In genomic region chr16:67278773-67279295, GRCh38 we compare ENCODE assay signal across 8 cellular contexts. TPM values are rescaled to one million over a fixed set of nuclear protein-coding genes. Genes with fewer than 3 reads are reported as not detected.
DNase-seq lines count a peak whose midpoint lies in the region; ATAC-seq and TF ChIP-seq lines count a peak whose summit lies in the region.

No MANE protein-coding gene starts in this region.

- POLR2A ChIA-PET in activated CD8-positive, alpha-beta T cell treated with anti-CD3 and anti-CD28 coated beads, Interleukin-2, amount 10 ng/mL, durations not matched to agents 7 days and 5 days (lab: Charles Lee): interaction anchor here (0.6 to 1.3 kb wide), 4 partner anchors 8 to 103 kb away, joined by 3 to 5 read pairs (median 3); no protein-coding TSS in a partner anchor

- ATAC-seq in GM21723 (IDR thresholded peaks at IDR 0.05; ENCODE audit: unreplicated experiment) (peak; percentile 44), omental fat pad (ENCODE audit: low FRiP score) (peak; percentile 35)
- peak; percentile 67 for ATAC-seq in activated CD8-positive, alpha-beta T cell treated with anti-CD3 and anti-CD28 coated beads, Interleukin-2, amount 10 ng/mL, durations not matched to agents 7 days and 5 days

- H3K4me3 Mint-ChIP-seq in activated CD8-positive, alpha-beta T cell treated with anti-CD3 and anti-CD28 coated beads, Interleukin-2, amount 10 ng/mL, durations not matched to agents 7 days and 5 days: peak overlapping the region; percentile 81

- no peaks in the 10 kb centered on the region for H3K9me3 Mint-ChIP-seq in activated CD8-positive, alpha-beta T cell treated with anti-CD3 and anti-CD28 coated beads, Interleukin-2, amount 10 ng/mL, durations not matched to agents 7 days and 5 days (ENCODE audit: insufficient read depth)

- no peaks in the 10 kb centered on the region for H3K27me3 Mint-ChIP-seq in activated CD8-positive, alpha-beta T cell treated with anti-CD3 and anti-CD28 coated beads, Interleukin-2, amount 10 ng/mL, durations not matched to agents 7 days and 5 days (ENCODE audit: low read depth)

- CTCF ChIA-PET in activated CD8-positive, alpha-beta T cell treated with anti-CD3 and anti-CD28 coated beads, Interleukin-2, amount 10 ng/mL, durations not matched to agents 7 days and 5 days (lab: Charles Lee): interaction anchor here (0.6 to 1.5 kb wide), 16 partner anchors 9 to 200 kb away, joined by 3 to 9 read pairs (median 4); partner anchors contain the start of genes FHOD1, KCTD19, LRRC36 and TMEM208

- H3K4me1 Mint-ChIP-seq in activated CD8-positive, alpha-beta T cell treated with anti-CD3 and anti-CD28 coated beads, Interleukin-2, amount 10 ng/mL, durations not matched to agents 7 days and 5 days (ENCODE audit: low read depth): peaks cover 17% of the 10 kb centered on the region

- H3K4me3 ChIP-seq in LNCaP clone FGC (ENCODE audit: low read depth, low read length): peak overlapping the region; percentile 77

- H3K27ac Mint-ChIP-seq in activated CD8-positive, alpha-beta T cell treated with anti-CD3 and anti-CD28 coated beads, Interleukin-2, amount 10 ng/mL, durations not matched to agents 7 days and 5 days: peak overlapping the region; percentile 76

- peak; percentile 3 for DNase-seq in DMS79 treated with DMSO at 0.1 percent for 48 hours (lab: John Stamatoyannopoulos, UW)
- no peak for DNase-seq in DMS79 (lab: John Stamatoyannopoulos, UW)
- no peak for DNase-seq in LNCaP clone FGC (ENCODE audit: low read depth)
- DNase-seq in activated CD8-positive, alpha-beta T cell treated with anti-CD3 and anti-CD28 coated beads, Interleukin-2, amount 10 ng/mL, durations not matched to agents 7 days and 5 days: peak; percentile 63
- peak; percentile 23 for DNase-seq in fibroblast of gingiva (ENCODE audit: low read depth)
- no peak for DNase-seq in omental fat pad (ENCODE audit: low spot score)
- DNase-seq in CD1c-positive myeloid dendritic cell (ENCODE audit: extremely low spot score): no peak

- TF ChIP-seq CTCF in LNCaP clone FGC (IDR thresholded peaks at IDR 0.05; ENCODE audit: control insufficient read depth, extremely low read depth, insufficient read depth): peak; percentile 29
- TF ChIP-seq CTCF in omental fat pad (IDR thresholded peaks at IDR 0.05): no peak

- H3K36me3 Mint-ChIP-seq in activated CD8-positive, alpha-beta T cell treated with anti-CD3 and anti-CD28 coated beads, Interleukin-2, amount 10 ng/mL, durations not matched to agents 7 days and 5 days (ENCODE audit: low read depth): peaks cover 10% of the 10 kb centered on the region

RNA-seq across cellular contexts. Expression of gene PLEKHG4, which starts 0.5 kb away (rescaled TPM):
- total RNA-seq in activated CD8-positive, alpha-beta T cell treated with anti-CD3 and anti-CD28 coated beads, Interleukin-2, amount 10 ng/mL, durations not matched to agents 7 days and 5 days: 10 to 100 TPM; 13.6 to 16.3 TPM
- total RNA-seq in omental fat pad: 10 to 100 TPM in 3 of 4 donors, 1 to 10 TPM in 1; 5.8 to 19.9 (median 12.4) TPM

RNA-seq across cellular contexts. Expression of gene SLC9A5, which starts 30.1 kb away (rescaled TPM):
- 1 to 10 TPM; 3.1 to 4.1 TPM for total RNA-seq in activated CD8-positive, alpha-beta T cell treated with anti-CD3 and anti-CD28 coated beads, Interleukin-2, amount 10 ng/mL, durations not matched to agents 7 days and 5 days
- total RNA-seq in omental fat pad: 1 to 10 TPM in 1 of 4 donors, under 1 TPM in 3; 0.37 to 1.2 (median 0.72) TPM

RNA-seq across cellular contexts. Expression of gene FHOD1, which starts 31.6 kb away (rescaled TPM):
- total RNA-seq in activated CD8-positive, alpha-beta T cell treated with anti-CD3 and anti-CD28 coated beads, Interleukin-2, amount 10 ng/mL, durations not matched to agents 7 days and 5 days: 100 to 1,000 TPM in 1 of 2 experiments, 10 to 100 TPM in 1; 93.4 to 101 TPM
- 10 to 100 TPM; 15.1 to 53.3 (median 32.5) TPM for total RNA-seq in omental fat pad

RNA-seq across cellular contexts. Expression of gene KCTD19, which starts 47.7 kb away (rescaled TPM):
- total RNA-seq in activated CD8-positive, alpha-beta T cell treated with anti-CD3 and anti-CD28 coated beads, Interleukin-2, amount 10 ng/mL, durations not matched to agents 7 days and 5 days: 1 to 10 TPM in 1 of 2 experiments, under 1 TPM in 1; 0.65 to 1.1 TPM
- under 1 TPM in 2 of 4 donors, not detected in 2; 0.24 to 0.93 TPM for total RNA-seq in omental fat pad

RNA-seq across cellular contexts. Expression of gene LRRC36, which starts 47.8 kb away (rescaled TPM):
- total RNA-seq in activated CD8-positive, alpha-beta T cell treated with anti-CD3 and anti-CD28 coated beads, Interleukin-2, amount 10 ng/mL, durations not matched to agents 7 days and 5 days: not detected
- 1 to 10 TPM in 2 of 4 donors, under 1 TPM in 1, not detected in 1; 0.84 to 2.8 (median 1.0) TPM for total RNA-seq in omental fat pad

Comparison
In these comparisons a context has a peak if more than half of its experiments do, and no peak if none do; other contexts are left out.
1. DNase-seq: peak in DMS79 treated with DMSO at 0.1 percent for 48 hours (single experiment), activated CD8-positive, alpha-beta T cell treated with anti-CD3 and anti-CD28 coated beads, Interleukin-2, amount 10 ng/mL, durations not matched to agents 7 days and 5 days (single experiment) and fibroblast of gingiva (single experiment); none in DMS79 (single experiment), LNCaP clone FGC (single experiment), omental fat pad (single experiment) and CD1c-positive myeloid dendritic cell (single experiment).
2. Peak in every context shown above with its lines, with median percentiles within 50 percentile points of each other: ATAC-seq.